8 cellular contexts compared by ENCODE assay signal in the genomic region with DNA sequence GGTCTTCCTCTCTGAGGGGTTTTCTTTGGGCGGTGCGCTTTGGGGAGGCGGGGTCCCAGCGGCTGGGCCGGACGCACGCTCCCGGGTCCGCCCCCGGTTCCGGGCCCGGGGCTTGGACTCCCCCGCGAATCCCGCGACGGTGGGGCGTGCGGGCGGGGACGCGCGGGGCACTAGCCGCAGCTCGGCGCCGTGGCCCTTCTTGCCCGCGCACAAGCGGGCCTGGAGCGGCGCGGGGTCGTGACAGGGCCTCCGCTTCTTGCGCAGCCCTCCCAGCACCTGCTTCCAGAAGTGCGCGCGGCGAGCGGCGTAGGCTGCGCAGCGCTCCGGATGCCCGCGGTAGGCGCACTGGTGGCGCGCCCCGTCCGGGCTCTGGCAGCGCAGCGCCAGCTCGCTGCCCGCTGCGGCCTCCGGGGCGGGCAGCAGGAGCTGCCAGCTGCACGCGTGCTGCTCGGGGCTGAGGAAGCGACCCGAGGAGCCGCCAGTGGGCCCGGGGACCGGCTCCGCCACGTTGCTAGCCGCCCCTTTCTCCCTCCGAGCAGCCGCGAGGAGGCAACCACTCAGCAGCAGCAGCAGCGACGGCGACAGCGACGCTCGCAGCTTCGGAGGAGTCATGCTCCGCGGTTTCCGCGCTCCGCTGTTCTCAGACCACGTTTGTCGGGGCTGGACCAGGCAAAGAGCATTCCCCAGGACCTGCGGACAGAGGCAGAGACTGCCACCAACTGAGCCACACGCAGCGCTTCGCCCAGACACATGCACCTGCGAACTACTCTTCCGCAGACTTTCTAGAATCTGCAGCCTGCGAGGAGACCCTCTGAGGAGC. TPM values are rescaled to one million over a fixed set of nuclear protein-coding genes. Genes with fewer than 3 reads are reported as not detected.
A peak's percentile ranks its signal among the peaks of the same experiment; 100 is the strongest.
DNase-seq lines count a peak whose midpoint lies in the region; ATAC-seq, FAIRE-seq and TF ChIP-seq lines count a peak whose summit lies in the region.

No MANE protein-coding gene starts in this region.

- ATAC-seq in HG03439 (IDR thresholded peaks at IDR 0.05; ENCODE audit: unreplicated experiment): peak; percentile 91

- peak overlapping the region; percentile 56 to 79 (median 77) for H3K27ac Mint-ChIP-seq in CD14-positive monocyte

- H3K4me1 Mint-ChIP-seq in CD14-positive monocyte: peaks cover 21% of the 10 kb centered on the region

- H3K4me1 ChIP-seq in ectodermal cell (ENCODE audit: control insufficient read depth, insufficient read depth, low read length): no peaks in the 10 kb centered on the region

- no peaks in the 10 kb centered on the region for H3K9me3 ChIP-seq in ectodermal cell (ENCODE audit: control insufficient read depth, low read length)

- peak; percentile 63 for DNase-seq in CD14-positive monocyte (ENCODE audit: low spot score)
- peak; percentile 76 for DNase-seq in GM19239 (ENCODE audit: insufficient read length, low spot score)
- peak; percentile 64 to 87 for DNase-seq in NCI-H526 (lab: John Stamatoyannopoulos, UW)
- DNase-seq in activated CD4-positive, alpha-beta T cell treated with anti-CD3 and anti-CD28 coated beads, Interleukin-2, amount 50 U/mL, for 48 hours: peak; percentile 74 to 77
- DNase-seq in medulla oblongata (ENCODE audit: extremely low spot score): peak; percentile 80
- peak; percentile 52 for DNase-seq in stimulated activated CD8-positive, alpha-beta memory T cell treated with anti-CD3 and anti-CD28 coated beads, Interleukin-12 subunit alpha, Interleukin-12 subunit beta, amount 100 ng/mL, for 1 hour (ENCODE audit: low read depth)

- H3K36me3 ChIP-seq in ectodermal cell (ENCODE audit: control insufficient read depth, insufficient read depth, low read length): no peaks in the 10 kb centered on the region

- no peaks in the 10 kb centered on the region for H3K27me3 ChIP-seq in ectodermal cell (ENCODE audit: control insufficient read depth, insufficient read depth, low read length, poor library complexity, severe bottlenecking)

- peaks cover 3 to 6% of the 10 kb centered on the region in 2 donors for H3K36me3 Mint-ChIP-seq in CD14-positive monocyte

- 0% methylated on average over 94 of the region's 94 CpGs for WGBS in ectodermal cell, 2 experiments

- H3K4me3 Mint-ChIP-seq in CD14-positive monocyte: peak overlapping the region; percentile 94 to 96

- H3K4me3 ChIP-seq in ectodermal cell (ENCODE audit: insufficient read depth, low read depth, low read length): peak overlapping the region; percentile 93

- intact Hi-C loops in CD14-positive monocyte (cut with micrococcal nuclease): loop anchor here in 1 of 2 donors (5.0 kb wide), 1 partner anchor 41 kb away; no protein-coding TSS in a partner anchor

- peaks cover 0 to 2% (median 0%) of the 10 kb centered on the region in 7 donors for H3K9me3 Mint-ChIP-seq in CD14-positive monocyte

- peak overlapping the region; percentile 86 for H3K27ac ChIP-seq in ectodermal cell (ENCODE audit: insufficient read depth, low read depth, low read length, poor library complexity, severe bottlenecking)

- FAIRE-seq in GM19239 (lab: Jason Lieb, UNC): peak; percentile 94

- peak; percentile 31 for TF ChIP-seq CTCF in CD14-positive monocyte (IDR thresholded peaks at IDR 0.05)

- peaks cover 1 to 6% (median 5%) of the 10 kb centered on the region in 3 donors for H3K27me3 Mint-ChIP-seq in CD14-positive monocyte (ENCODE audit: low read depth in 3 of 3)

RNA-seq across cellular contexts. Expression of a gene that starts 0.7 kb away (rescaled TPM):
- under 1 TPM; 0.30 to 0.32 TPM for polyA plus RNA-seq in CD14-positive monocyte
- 141 TPM for polyA plus RNA-seq in ectodermal cell (2013, experiment 1 of 4)
- 77.0 TPM for polyA plus RNA-seq in ectodermal cell (2013, experiment 2 of 4)
- 63.8 TPM for polyA plus RNA-seq in ectodermal cell (2013, experiment 3 of 4)
- polyA plus RNA-seq in ectodermal cell (2013, experiment 4 of 4): 72.5 TPM

RNA-seq across cellular contexts. Expression of a gene that starts 15.0 kb away (rescaled TPM):
- polyA plus RNA-seq in CD14-positive monocyte: 1 to 10 TPM; 3.7 to 5.1 TPM
- 46.8 TPM for polyA plus RNA-seq in ectodermal cell (2013, experiment 1 of 4)
- polyA plus RNA-seq in ectodermal cell (2013, experiment 2 of 4): 54.5 TPM
- polyA plus RNA-seq in ectodermal cell (2013, experiment 3 of 4): 37.2 TPM
- polyA plus RNA-seq in ectodermal cell (2013, experiment 4 of 4): 43.4 TPM

Comparison
In these comparisons a context has a peak if more than half of its experiments do, and no peak if none do; other contexts are left out.
1. Peak in every context shown above with its lines: DNase-seq, ATAC-seq, H3K4me3 ChIP-seq and H3K27ac ChIP-seq.